ENCODE assay signal across 31 cellular contexts in genomic region chr6:46526607-46527006, GRCh38. TPM values are rescaled to one million over a fixed set of nuclear protein-coding genes. Genes with fewer than 3 reads are reported as not detected.
"Had no signal": no experiment of that assay in that cellular context is flagged by ENCODE, and none has a peak within 500 bp of the region (broad histone marks: within the 10 kb centered on the region; RNA-seq: fewer than 3 reads in every experiment).

No MANE protein-coding gene starts in this region.

- H3K4me2 ChIP-seq: smooth muscle cell had no signal

- H3K27me3 ChIP-seq: adrenal gland, cardiac muscle cell, pancreas, stomach, thyroid gland, upper lobe of left lung, vagina had no signal

- H3K27ac Mint-ChIP-seq: activated naive CD8-positive, alpha-beta T cell; brain; naive thymus-derived CD4-positive, alpha-beta T cell; stimulated activated memory B cell treated with anti-CD40 and anti-IgM and Interleukin-4, amounts not matched to agents 10 μg/mL and 1 μg/mL and 100 μg/mL, for 72 hours had no signal

- H3K9me3 Mint-ChIP-seq: brain; stimulated activated memory B cell treated with anti-CD40 and anti-IgM and Interleukin-4, amounts not matched to agents 10 μg/mL and 1 μg/mL and 100 μg/mL, for 72 hours had no signal

- H3K27ac ChIP-seq: adrenal gland, cardiac muscle cell, pancreas, psoas muscle, stomach, thyroid gland, upper lobe of left lung, vagina had no signal

- H3K4me1 ChIP-seq: adrenal gland, pancreas, psoas muscle, stomach, thyroid gland, upper lobe of left lung, vagina had no signal

- H3K4me3 ChIP-seq: adrenal gland, cardiac muscle cell, pancreas, psoas muscle, smooth muscle cell, stomach, thyroid gland, upper lobe of left lung, vagina had no signal

- DNase-seq: activated CD4-positive, alpha-beta T cell treated with anti-CD3 and anti-CD28 coated beads for 48 hours; activated CD4-positive, alpha-beta T cell treated with anti-CD3 and anti-CD28 coated beads, Interleukin-2, amount 50 U/mL, for 48 hours; activated CD8-positive, alpha-beta memory T cell treated with anti-CD3 and anti-CD28 coated beads for 24 hours; activated effector memory CD4-positive, alpha-beta T cell treated with Interleukin-2 at 50 U/mL for 16 hours; activated naive CD4-positive, alpha-beta T cell treated with Interleukin-2 at 50 U/mL for 16 hours; adrenal gland; aorta; foreskin fibroblast; head of caudate nucleus; hippocampal formation; kidney; left colon; midbrain; naive thymus-derived CD4-positive, alpha-beta T cell; nucleus accumbens; pancreas; psoas muscle; stimulated activated CD4-positive, alpha-beta T cell treated with anti-CD3 and anti-CD28 coated beads, Interleukin-1b, Interleukin-23, amount 100 ng/mL, for 48 hours; stimulated activated CD4-positive, alpha-beta T cell treated with anti-CD3 and anti-CD28 coated beads, Interleukin-4, amount 100 ng/mL, for 4 hours; stimulated activated CD8-positive, alpha-beta memory T cell treated with anti-CD3 and anti-CD28 coated beads, Interleukin-4, amount 100 ng/mL, for 48 hours; stomach; thyroid gland; upper lobe of left lung had no signal

- H3K4me1 Mint-ChIP-seq: brain; stimulated activated memory B cell treated with anti-CD40 and anti-IgM and Interleukin-4, amounts not matched to agents 10 μg/mL and 1 μg/mL and 100 μg/mL, for 72 hours had no signal

- H3K36me3 Mint-ChIP-seq: activated naive CD8-positive, alpha-beta T cell; brain; naive thymus-derived CD4-positive, alpha-beta T cell; stimulated activated memory B cell treated with anti-CD40 and anti-IgM and Interleukin-4, amounts not matched to agents 10 μg/mL and 1 μg/mL and 100 μg/mL, for 72 hours had no signal

- H3K36me3 ChIP-seq: adrenal gland, cardiac muscle cell, pancreas, stomach, thyroid gland, upper lobe of left lung, vagina had no signal

- H3K4me3 Mint-ChIP-seq: activated naive CD8-positive, alpha-beta T cell; brain; naive thymus-derived CD4-positive, alpha-beta T cell; stimulated activated memory B cell treated with anti-CD40 and anti-IgM and Interleukin-4, amounts not matched to agents 10 μg/mL and 1 μg/mL and 100 μg/mL, for 72 hours had no signal

- ATAC-seq: activated CD4-positive, CD25-positive, alpha-beta regulatory T cell treated with anti-CD3 and anti-CD28 coated beads, Interleukin-2, amount 50 U/mL, for 24 hours; esophagus mucosa; left colon; naive thymus-derived CD4-positive, alpha-beta T cell; pancreas; psoas muscle; stimulated activated memory B cell treated with anti-CD40 and anti-IgM and Interleukin-4, amounts not matched to agents 10 μg/mL and 1 μg/mL and 100 μg/mL, for 72 hours had no signal

- H3K9me3 ChIP-seq: adrenal gland, pancreas, psoas muscle, stomach, thyroid gland, upper lobe of left lung, vagina had no signal

RNA-seq across cellular contexts. Expression of gene RCAN2, which starts 35.4 kb away (rescaled TPM):
- polyA plus RNA-seq: naive thymus-derived CD4-positive, alpha-beta T cell had no signal
